Comparison of ENCODE assay signal across 16 cellular contexts in genomic region chrX:153641575-153642312, GRCh38. TPM values are rescaled to one million over a fixed set of nuclear protein-coding genes. Genes with fewer than 3 reads are reported as not detected.
DNase-seq lines count a peak whose midpoint lies in the region; ATAC-seq and TF ChIP-seq lines count a peak whose summit lies in the region.
"Had no signal": no experiment of that assay in that cellular context is flagged by ENCODE, and none has a peak within 500 bp of the region (broad histone marks: within the 10 kb centered on the region; RNA-seq: fewer than 3 reads in every experiment).

No MANE protein-coding gene starts in this region.

- H3K4me3 ChIP-seq in iPS-18c (ENCODE audit: insufficient read depth, low read depth, low read length) (peak overlapping the region; percentile 1; the same call in 1 of the 2 replicates), stomach (peak overlapping the region; percentile 2 to 40 (median 22))

- H3K4me1 Mint-ChIP-seq in activated naive CD8-positive, alpha-beta T cell (ENCODE audit: low read depth) = peaks cover 10% of the 10 kb centered on the region
- H3K4me1 Mint-ChIP-seq in activated naive CD8-positive, alpha-beta T cell treated with anti-CD3 and anti-CD28 coated beads, Interleukin-2, amount 50 U/mL, for 24 hours = peaks cover 5% of the 10 kb centered on the region

- H3K27ac ChIP-seq in stomach = no peak overlapping the region
- H3K27ac ChIP-seq: neutrophil had no signal

- 7 to 38% (median 35%) methylated on average over 14 to 26 of the region's 31 CpGs for WGBS in stomach, 5 donors

- peaks cover 0 to 31% (median 29%) of the 10 kb centered on the region in 4 donors for H3K4me1 ChIP-seq in stomach

- no peak for DNase-seq in activated naive CD8-positive, alpha-beta T cell treated with anti-CD3 and anti-CD28 coated beads, Interleukin-2, amount 50 U/mL, for 24 hours
- peak; percentile 21 for DNase-seq in NCI-H1105 (lab: John Stamatoyannopoulos, UW)
- no peak for DNase-seq in stomach
- no peak for DNase-seq in SHP77 treated with DMSO at 0.1 percent for 48 hours (lab: John Stamatoyannopoulos, UW)
- DNase-seq: activated CD8-positive, alpha-beta memory T cell treated with anti-CD3 and anti-CD28 coated beads, Interleukin-2, amount 50 U/mL, for 4 hours; foreskin fibroblast; kidney glomerular epithelial cell; NCI-H1092; NCI-H526 treated with DMSO at 0.1 percent for 48 hours had no signal

- TF ChIP-seq CTCF in stomach (IDR thresholded peaks at IDR 0.05) = no peak

- no peaks in the 10 kb centered on the region for H3K9me3 Mint-ChIP-seq in activated naive CD8-positive, alpha-beta T cell (ENCODE audit: low read depth)
- H3K9me3 Mint-ChIP-seq in activated naive CD8-positive, alpha-beta T cell treated with anti-CD3 and anti-CD28 coated beads, Interleukin-2, amount 50 U/mL, for 24 hours = no peaks in the 10 kb centered on the region

- no peak for TF ChIP-seq POLR2A in stomach (IDR thresholded peaks at IDR 0.05)

- TF ChIP-seq EP300 in stomach (IDR thresholded peaks at IDR 0.05) = no peak

- H3K9me3 ChIP-seq in iPS-18c (ENCODE audit: control insufficient read depth, insufficient read depth, low read length) = peaks cover 12% of the 10 kb centered on the region
- no peaks in the 10 kb centered on the region for H3K9me3 ChIP-seq in stomach
- H3K9me3 ChIP-seq: neutrophil had no signal

- no peak for ATAC-seq in activated naive CD8-positive, alpha-beta T cell treated with anti-CD3 and anti-CD28 coated beads, Interleukin-2, amount 50 U/mL, for 24 hours
- ATAC-seq in GM18907 (IDR thresholded peaks at IDR 0.05; ENCODE audit: unreplicated experiment) = no peak
- ATAC-seq in GM19397 (IDR thresholded peaks at IDR 0.05; ENCODE audit: unreplicated experiment) = no peak
- ATAC-seq: Right ventricle myocardium inferior had no signal

- intact Hi-C loops in stomach (cut with DNase I; ENCODE audit: low total_unique reads) = no loop called here

- H3K27me3 Mint-ChIP-seq in activated naive CD8-positive, alpha-beta T cell = peaks cover 10% of the 10 kb centered on the region
- H3K27me3 Mint-ChIP-seq in activated naive CD8-positive, alpha-beta T cell treated with anti-CD3 and anti-CD28 coated beads, Interleukin-2, amount 50 U/mL, for 24 hours = peaks cover 32% of the 10 kb centered on the region

- H3K36me3 ChIP-seq in stomach = no peaks in the 10 kb centered on the region
- H3K36me3 ChIP-seq: neutrophil had no signal

- H3K4me3 Mint-ChIP-seq in activated naive CD8-positive, alpha-beta T cell = peak overlapping the region; percentile 13
- no peak overlapping the region for H3K4me3 Mint-ChIP-seq in activated naive CD8-positive, alpha-beta T cell treated with anti-CD3 and anti-CD28 coated beads, Interleukin-2, amount 50 U/mL, for 24 hours

- H3K36me3 Mint-ChIP-seq in activated naive CD8-positive, alpha-beta T cell = no peaks in the 10 kb centered on the region
- H3K36me3 Mint-ChIP-seq in activated naive CD8-positive, alpha-beta T cell treated with anti-CD3 and anti-CD28 coated beads, Interleukin-2, amount 50 U/mL, for 24 hours (ENCODE audit: low read depth) = no peaks in the 10 kb centered on the region

- no peak overlapping the region for H3K27ac Mint-ChIP-seq in activated naive CD8-positive, alpha-beta T cell
- no peak overlapping the region for H3K27ac Mint-ChIP-seq in activated naive CD8-positive, alpha-beta T cell treated with anti-CD3 and anti-CD28 coated beads, Interleukin-2, amount 50 U/mL, for 24 hours

- peaks cover 18 to 73% (median 57%) of the 10 kb centered on the region in 3 donors for H3K27me3 ChIP-seq in stomach

RNA-seq across cellular contexts. Expression of gene DUSP9, which starts 5.3 kb away (rescaled TPM):
- total RNA-seq in stomach = under 1 TPM in 1 of 5 donors, not detected in 4; 0.18 TPM
- polyA plus RNA-seq in stomach = under 1 TPM in 1 of 3 donors, not detected in 2; 0.25 TPM

RNA-seq across cellular contexts. Expression of gene PNCK, which starts 31.9 kb away (rescaled TPM):
- 10 to 100 TPM in 2 of 5 donors, 1 to 10 TPM in 2, under 1 TPM in 1; 0.87 to 21.0 (median 8.3) TPM for total RNA-seq in stomach
- polyA plus RNA-seq in stomach = 10 to 100 TPM in 1 of 3 donors, under 1 TPM in 1, not detected in 1; 0.44 to 14.9 TPM
- total RNA-seq: dermis microvascular lymphatic vessel endothelial cell had no signal

RNA-seq across cellular contexts. Expression of gene CCNQ, which starts 42.8 kb away (rescaled TPM):
- total RNA-seq in stomach = 10 to 100 TPM in 3 of 5 donors, under 1 TPM in 1, not detected in 1; 0.58 to 55.4 (median 17.0) TPM
- 10 to 100 TPM; 26.2 to 36.5 (median 32.2) TPM for polyA plus RNA-seq in stomach

RNA-seq across cellular contexts. Expression of gene SLC6A8, which starts 46.0 kb away (rescaled TPM):
- 10 to 100 TPM; 17.7 to 32.7 (median 19.1) TPM for total RNA-seq in stomach
- polyA plus RNA-seq in stomach = 10 to 100 TPM in 2 of 3 donors, 1 to 10 TPM in 1; 7.3 to 30.9 (median 15.9) TPM
